ENCODE assay signal across 12 cellular contexts in genomic region chr2:64854773-64855237, GRCh38.
DNase-seq lines count a peak whose midpoint lies in the region; ATAC-seq and TF ChIP-seq lines count a peak whose summit lies in the region.
"Had no signal": no experiment of that assay in that cellular context is flagged by ENCODE, and none has a peak within 500 bp of the region (broad histone marks: within the 10 kb centered on the region; RNA-seq: fewer than 3 reads in every experiment).

No MANE protein-coding gene starts in this region.

- 63% methylated on average over 1 of the region's 1 CpG for WGBS in mammary epithelial cell (ENCODE audit: low coverage, missing lambda C conversion rate)

- POLR2A ChIA-PET in MCF 10A (lab: Yijun Ruan, JAX): interaction anchor here (0.6 to 1.5 kb wide), 2 partner anchors 37 to 210 kb away, joined by 3 read pairs; no protein-coding TSS in a partner anchor
- POLR2A ChIA-PET in activated B cell treated with CpG ODN at 0.5 μM for 24 hours (lab: Charles Lee): interaction anchor here (0.9 to 1.2 kb wide), 3 partner anchors 23 to 202 kb away, joined by 3 to 4 read pairs (median 3); no protein-coding TSS in a partner anchor

- no peak overlapping the region for H3K4me3 ChIP-seq in mammary epithelial cell (replicated peaks in 1 of 3; ENCODE audit: insufficient read depth in 1 of 3, low read depth in 2 of 3, low read length in 3 of 3)
- no peak overlapping the region for H3K4me3 ChIP-seq in upper lobe of right lung

- H3K9me3 ChIP-seq in mammary epithelial cell (replicated peaks; ENCODE audit: insufficient read depth, low read length) (no peaks in the 10 kb centered on the region), upper lobe of right lung (no peaks in the 10 kb centered on the region)

- H3K4me2 ChIP-seq in mammary epithelial cell (ENCODE audit: insufficient read depth, low read depth, low read length): no peak overlapping the region

- H3K27ac Mint-ChIP-seq in MCF 10A (ENCODE audit: low read depth, unreplicated experiment) (no peak overlapping the region), activated B cell treated with CpG ODN at 0.5 μM for 24 hours (peak overlapping the region; percentile 69), glutamatergic neuron (ENCODE audit: unreplicated experiment) (no peak overlapping the region)
- H3K27ac Mint-ChIP-seq: activated CD4-positive, alpha-beta memory T cell treated with anti-CD3 and anti-CD28 coated beads, Interleukin-2, amount 10 ng/mL, durations not matched to agents 7 days and 5 days; CD4-positive, CD25-positive, alpha-beta regulatory T cell; mesothelial cell of epicardium had no signal

- ATAC-seq in activated B cell treated with CpG ODN at 0.5 μM for 24 hours (ENCODE audit: low read depth) (no peak), left lobe of liver (peak; percentile 5), upper lobe of right lung (peak; percentile 63), HG03354 (IDR thresholded peaks at IDR 0.05; ENCODE audit: poor library complexity, severe bottlenecking, unreplicated experiment) (no peak)

- no peak overlapping the region for H3K27ac ChIP-seq in mammary epithelial cell (ENCODE audit: insufficient read depth, low read depth, low read length)
- no peak overlapping the region for H3K27ac ChIP-seq in upper lobe of right lung

- H3K79me2 ChIP-seq in mammary epithelial cell (ENCODE audit: insufficient read depth, low read length): no peaks in the 10 kb centered on the region

- peaks cover 15% of the 10 kb centered on the region for H3K4me1 ChIP-seq in mammary epithelial cell (ENCODE audit: insufficient read depth, low read length)
- peaks cover 41% of the 10 kb centered on the region for H3K4me1 ChIP-seq in upper lobe of right lung

- dilution Hi-C loops in mammary epithelial cell (cut with HindIII; ENCODE audit: low sequenced_read_pairs): loop anchor here (5.0 kb wide), 1 partner anchor 58 kb away; no protein-coding TSS in a partner anchor

- H2AFZ ChIP-seq in mammary epithelial cell (ENCODE audit: low read depth, low read length): peak overlapping the region; percentile 56

- TF ChIP-seq CTCF in mammary epithelial cell (conservative IDR thresholded peaks at IDR 0.05 in 1 of 2, IDR thresholded peaks at IDR 0.05 in 1 of 2; ENCODE audit: extremely low read depth in 1 of 2, insufficient read depth in 1 of 2, low read depth in 1 of 2, low read length in 2 of 2) (no peak), MCF 10A (IDR thresholded peaks at IDR 0.05; ENCODE audit: unreplicated experiment) (no peak), activated B cell treated with CpG ODN at 0.5 μM for 24 hours (IDR thresholded peaks at IDR 0.05) (no peak), upper lobe of right lung (IDR thresholded peaks at IDR 0.05) (no peak), glutamatergic neuron (IDR thresholded peaks at IDR 0.05; ENCODE audit: partially characterized antibody, unreplicated experiment) (no peak)

- CTCF ChIA-PET in mammary epithelial cell (lab: Charles Lee; ENCODE audit: low non-redundant PET) (interaction anchor here (0.6 kb wide), 1 partner anchor 47 kb away, joined by 3 read pairs; no protein-coding TSS in a partner anchor), MCF 10A (lab: Yijun Ruan, JAX) (no interaction called here), activated B cell treated with CpG ODN at 0.5 μM for 24 hours (lab: Charles Lee) (no interaction called here)

- H3K27me3 ChIP-seq in mammary epithelial cell (ENCODE audit: insufficient read depth, low read length): no peaks in the 10 kb centered on the region
- H3K27me3 ChIP-seq in upper lobe of right lung: no peaks in the 10 kb centered on the region

- no peak for DNase-seq in mammary epithelial cell
- DNase-seq in MCF 10A (ENCODE audit: unreplicated experiment): no peak
- DNase-seq in activated B cell treated with CpG ODN at 0.5 μM for 24 hours: no peak
- DNase-seq in left lobe of liver (ENCODE audit: low spot score): no peak
- DNase-seq in upper lobe of right lung: no peak
- no peak for DNase-seq in glutamatergic neuron
- no peak for DNase-seq in GM19238 (ENCODE audit: insufficient read length, low spot score)
- DNase-seq: activated CD4-positive, alpha-beta memory T cell treated with anti-CD3 and anti-CD28 coated beads, Interleukin-2, amount 10 ng/mL, durations not matched to agents 7 days and 5 days; cerebellar nuclear complex had no signal

- H3K4me3 Mint-ChIP-seq in MCF 10A (ENCODE audit: unreplicated experiment) (no peak overlapping the region), activated B cell treated with CpG ODN at 0.5 μM for 24 hours (peak overlapping the region; percentile 7), glutamatergic neuron (ENCODE audit: unreplicated experiment) (no peak overlapping the region)
- H3K4me3 Mint-ChIP-seq: activated CD4-positive, alpha-beta memory T cell treated with anti-CD3 and anti-CD28 coated beads, Interleukin-2, amount 10 ng/mL, durations not matched to agents 7 days and 5 days; CD4-positive, CD25-positive, alpha-beta regulatory T cell; mesothelial cell of epicardium had no signal

- in situ Hi-C loops in mammary epithelial cell (cut with MboI; ENCODE audit: low sequenced_read_pairs in 2 of 2): no loop called here

- H3K9me3 Mint-ChIP-seq in MCF 10A (ENCODE audit: unreplicated experiment) (no peaks in the 10 kb centered on the region), activated B cell treated with CpG ODN at 0.5 μM for 24 hours (no peaks in the 10 kb centered on the region), glutamatergic neuron (ENCODE audit: unreplicated experiment) (peaks cover 4% of the 10 kb centered on the region)
- H3K9me3 Mint-ChIP-seq: activated CD4-positive, alpha-beta memory T cell treated with anti-CD3 and anti-CD28 coated beads, Interleukin-2, amount 10 ng/mL, durations not matched to agents 7 days and 5 days; mesothelial cell of epicardium had no signal

- no TSS peak for BruUV-seq in mammary epithelial cell (replicated peaks; lab: Mats Ljungman, UMichigan)
- no TSS peak for BruUV-seq in MCF 10A (replicated peaks; lab: Mats Ljungman, UMichigan)

- peaks cover 17% of the 10 kb centered on the region for H3K4me1 Mint-ChIP-seq in MCF 10A (ENCODE audit: insufficient read depth, unreplicated experiment)
- H3K4me1 Mint-ChIP-seq in activated B cell treated with CpG ODN at 0.5 μM for 24 hours: peaks cover 76% of the 10 kb centered on the region
- peaks cover 29% of the 10 kb centered on the region for H3K4me1 Mint-ChIP-seq in glutamatergic neuron (ENCODE audit: low read depth, unreplicated experiment)

- H4K20me1 ChIP-seq in mammary epithelial cell (ENCODE audit: insufficient read depth, low read length): no peaks in the 10 kb centered on the region

- no peak overlapping the region for H3K9ac ChIP-seq in mammary epithelial cell (ENCODE audit: insufficient read depth, low read length)

- intact Hi-C loops in mammary epithelial cell (cut with micrococcal nuclease) (no loop called here), MCF 10A (cut with micrococcal nuclease) (no loop called here), activated B cell treated with CpG ODN at 0.5 μM for 24 hours (cut with micrococcal nuclease) (no loop called here), upper lobe of right lung (cut with DNase I) (no loop called here)

- no peaks in the 10 kb centered on the region for H3K36me3 ChIP-seq in mammary epithelial cell (ENCODE audit: insufficient read depth, low read length)
- no peaks in the 10 kb centered on the region for H3K36me3 ChIP-seq in upper lobe of right lung

- H3K36me3 Mint-ChIP-seq in MCF 10A (ENCODE audit: insufficient read depth, unreplicated experiment): no peaks in the 10 kb centered on the region
- H3K36me3 Mint-ChIP-seq in activated B cell treated with CpG ODN at 0.5 μM for 24 hours (ENCODE audit: low read depth): peaks cover 2% of the 10 kb centered on the region
- no peaks in the 10 kb centered on the region for H3K36me3 Mint-ChIP-seq in glutamatergic neuron (ENCODE audit: unreplicated experiment)
- H3K36me3 Mint-ChIP-seq: CD4-positive, CD25-positive, alpha-beta regulatory T cell; mesothelial cell of epicardium had no signal

- H3K27me3 Mint-ChIP-seq in MCF 10A (ENCODE audit: insufficient read depth, unreplicated experiment) (no peaks in the 10 kb centered on the region), activated B cell treated with CpG ODN at 0.5 μM for 24 hours (no peaks in the 10 kb centered on the region), glutamatergic neuron (ENCODE audit: unreplicated experiment) (peaks cover 3% of the 10 kb centered on the region)

Comparison
In these comparisons a context has a peak if more than half of its experiments do, and no peak if none do; other contexts are left out.
1. ATAC-seq: peak in left lobe of liver (single experiment) and upper lobe of right lung (single experiment); none in activated B cell treated with CpG ODN at 0.5 μM for 24 hours (single experiment) and HG03354 (single experiment).